Comparison of ENCODE assay signal across 20 cellular contexts in the genomic region with DNA sequence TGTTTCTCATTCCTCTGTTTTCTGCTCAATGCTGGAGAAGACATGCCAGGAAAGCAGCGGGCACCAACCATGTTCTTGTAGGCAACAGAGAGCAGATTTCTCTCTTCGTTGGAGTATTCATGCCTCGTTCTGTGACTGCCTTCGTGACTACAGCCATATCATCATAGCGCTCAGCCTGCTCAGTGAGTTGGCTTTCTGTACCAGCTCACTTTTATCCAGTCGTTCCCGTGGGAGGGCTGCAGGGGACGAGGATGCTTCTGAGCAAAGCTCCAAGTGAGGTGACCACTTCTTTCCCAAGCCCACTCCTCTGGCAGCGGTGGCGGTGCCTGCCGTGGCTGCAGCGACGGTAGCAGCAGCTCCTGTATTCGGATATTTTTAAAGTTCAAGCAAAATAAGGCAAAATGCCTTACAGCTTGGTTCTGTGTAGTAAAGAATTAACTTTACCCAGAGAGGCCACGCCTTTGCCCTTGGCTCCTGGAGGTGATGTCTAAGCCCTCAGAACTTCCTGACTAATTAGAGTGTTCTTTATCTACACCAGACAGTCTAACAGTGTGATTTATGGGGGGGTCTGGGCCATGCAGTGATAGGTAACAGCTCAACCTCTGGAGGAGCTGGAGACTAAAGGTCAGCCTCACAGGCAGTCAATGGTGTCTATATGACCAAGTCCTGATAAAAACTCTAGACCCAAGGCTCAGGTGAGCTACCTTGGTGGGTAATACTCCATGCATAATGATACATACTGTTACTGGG. TPM values are rescaled to one million over a fixed set of nuclear protein-coding genes. Genes with fewer than 3 reads are reported as not detected.
A peak's percentile ranks its signal among the peaks of the same experiment; 100 is the strongest.
DNase-seq lines count a peak whose midpoint lies in the region; ATAC-seq and TF ChIP-seq lines count a peak whose summit lies in the region.
"Had no signal": no experiment of that assay in that cellular context is flagged by ENCODE, and none has a peak within 500 bp of the region (broad histone marks: within the 10 kb centered on the region; RNA-seq: fewer than 3 reads in every experiment).

No MANE protein-coding gene starts in this region.

- H3K4me3 Mint-ChIP-seq in stimulated activated naive CD8-positive, alpha-beta T cell treated with anti-CD3 and anti-CD28 coated beads, Interleukin-15, Interleukin-2, amounts not matched to agents 100 ng/mL and 50 ng/mL, for 24 hours: no peak overlapping the region
- H3K4me3 Mint-ChIP-seq in stimulated activated naive CD8-positive, alpha-beta T cell treated with anti-CD3 and anti-CD28 coated beads, Interleukin-15, amount 100 ng/mL, for 72 hours: no peak overlapping the region
- H3K4me3 Mint-ChIP-seq: activated naive CD8-positive, alpha-beta T cell treated with anti-CD3 and anti-CD28 coated beads, Interleukin-2, amount 10 ng/mL, durations not matched to agents 7 days and 5 days; activated T-cell treated with anti-CD3 and anti-CD28 coated beads, Interleukin-2, amount 50 U/mL, for 72 hours; CD8-positive, alpha-beta T cell; HFFc6 had no signal

- intact Hi-C loops in mucosa of descending colon (cut with DNase I, micrococcal nuclease): no loop called here

- H3K4me3 ChIP-seq in duodenal mucosa (ENCODE audit: low read depth in 1 of 2, low read length in 2 of 2) (peak overlapping the region; percentile 40 to 61), mucosa of descending colon (no peak overlapping the region)
- H3K4me3 ChIP-seq: left ventricle myocardium inferior, tibial nerve had no signal

- H3K4me1 ChIP-seq in duodenal mucosa (ENCODE audit: control insufficient read depth in 1 of 2, insufficient read depth in 2 of 2, low read length in 2 of 2) (peaks cover 23 to 31% of the 10 kb centered on the region in 2 donors), mucosa of descending colon (ENCODE audit: low read depth) (peaks cover 5% of the 10 kb centered on the region)
- H3K4me1 ChIP-seq: parathyroid adenoma, tibial nerve had no signal

- ATAC-seq in stimulated activated naive CD8-positive, alpha-beta T cell treated with anti-CD3 and anti-CD28 coated beads, Interleukin-15, amount 100 ng/mL, for 72 hours: no peak
- ATAC-seq in mucosa of descending colon: peak; percentile 80
- no peak for ATAC-seq in HG03097 (IDR thresholded peaks at IDR 0.05; ENCODE audit: low FRiP score, unreplicated experiment)
- no peak for ATAC-seq in left lobe of liver
- ATAC-seq: activated T-cell treated with anti-CD3 and anti-CD28 coated beads, Interleukin-2, amount 50 U/mL, for 72 hours; CD8-positive, alpha-beta T cell had no signal

- no peaks in the 10 kb centered on the region for H3K9me3 Mint-ChIP-seq in stimulated activated naive CD8-positive, alpha-beta T cell treated with anti-CD3 and anti-CD28 coated beads, Interleukin-15, Interleukin-2, amounts not matched to agents 100 ng/mL and 50 ng/mL, for 24 hours
- no peaks in the 10 kb centered on the region for H3K9me3 Mint-ChIP-seq in stimulated activated naive CD8-positive, alpha-beta T cell treated with anti-CD3 and anti-CD28 coated beads, Interleukin-15, amount 100 ng/mL, for 72 hours
- H3K9me3 Mint-ChIP-seq: activated naive CD8-positive, alpha-beta T cell treated with anti-CD3 and anti-CD28 coated beads, Interleukin-2, amount 10 ng/mL, durations not matched to agents 7 days and 5 days; activated T-cell treated with anti-CD3 and anti-CD28 coated beads, Interleukin-2, amount 50 U/mL, for 72 hours; HFFc6 had no signal

- H3K36me3 Mint-ChIP-seq in stimulated activated naive CD8-positive, alpha-beta T cell treated with anti-CD3 and anti-CD28 coated beads, Interleukin-15, Interleukin-2, amounts not matched to agents 100 ng/mL and 50 ng/mL, for 24 hours (ENCODE audit: low read depth): peaks cover 45% of the 10 kb centered on the region

- peaks cover 9% of the 10 kb centered on the region for H3K4me1 Mint-ChIP-seq in stimulated activated naive CD8-positive, alpha-beta T cell treated with anti-CD3 and anti-CD28 coated beads, Interleukin-15, Interleukin-2, amounts not matched to agents 100 ng/mL and 50 ng/mL, for 24 hours (ENCODE audit: low read depth)
- peaks cover 21% of the 10 kb centered on the region for H3K4me1 Mint-ChIP-seq in stimulated activated naive CD8-positive, alpha-beta T cell treated with anti-CD3 and anti-CD28 coated beads, Interleukin-15, amount 100 ng/mL, for 72 hours

- H3K27ac ChIP-seq in duodenal mucosa (ENCODE audit: low read depth, low read length): no peak overlapping the region
- H3K27ac ChIP-seq: left ventricle myocardium inferior, parathyroid adenoma, VCaP had no signal

- peaks cover 3 to 19% of the 10 kb centered on the region in 2 donors for H3K36me3 ChIP-seq in duodenal mucosa (ENCODE audit: control insufficient read depth in 1 of 2, insufficient read depth in 2 of 2, low read length in 2 of 2)
- no peaks in the 10 kb centered on the region for H3K36me3 ChIP-seq in mucosa of descending colon (ENCODE audit: low read depth)

- H3K27me3 Mint-ChIP-seq in stimulated activated naive CD8-positive, alpha-beta T cell treated with anti-CD3 and anti-CD28 coated beads, Interleukin-15, Interleukin-2, amounts not matched to agents 100 ng/mL and 50 ng/mL, for 24 hours: no peaks in the 10 kb centered on the region
- no peaks in the 10 kb centered on the region for H3K27me3 Mint-ChIP-seq in stimulated activated naive CD8-positive, alpha-beta T cell treated with anti-CD3 and anti-CD28 coated beads, Interleukin-15, amount 100 ng/mL, for 72 hours
- H3K27me3 Mint-ChIP-seq: activated naive CD8-positive, alpha-beta T cell treated with anti-CD3 and anti-CD28 coated beads, Interleukin-2, amount 10 ng/mL, durations not matched to agents 7 days and 5 days had no signal

- no peak for TF ChIP-seq CTCF in mucosa of descending colon (IDR thresholded peaks at IDR 0.05)

- DNase-seq in stimulated activated naive CD8-positive, alpha-beta T cell treated with anti-CD3 and anti-CD28 coated beads, Interleukin-15, amount 100 ng/mL, for 72 hours: no peak
- DNase-seq in mucosa of descending colon (peak in 1 of 3 donors; percentile 13), left lobe of liver (ENCODE audit: low spot score) (no peak), NCI-H345 (lab: John Stamatoyannopoulos, UW) (no peak)
- no peak for DNase-seq in stimulated activated naive CD4-positive, alpha-beta T cell (lab: John Stamatoyannopoulos, UW)
- DNase-seq: ACHN; activated naive CD8-positive, alpha-beta T cell treated with anti-CD3 and anti-CD28 coated beads, Interleukin-2, amount 10 ng/mL, durations not matched to agents 7 days and 5 days; activated T-cell treated with anti-CD3 and anti-CD28 coated beads, Interleukin-2, amount 50 U/mL, for 72 hours; CD8-positive, alpha-beta T cell; HFFc6; left ventricle myocardium inferior; NCI-H146; NCI-H446 had no signal

- H3K9me3 ChIP-seq in duodenal mucosa (ENCODE audit: control insufficient read depth in 1 of 2, low read length in 2 of 2): no peaks in the 10 kb centered on the region
- H3K9me3 ChIP-seq in mucosa of descending colon: no peaks in the 10 kb centered on the region
- H3K9me3 ChIP-seq: left ventricle myocardium inferior, tibial nerve had no signal

- no peaks in the 10 kb centered on the region for H3K27me3 ChIP-seq in duodenal mucosa (ENCODE audit: control insufficient read depth in 1 of 2, insufficient read depth in 2 of 2, low read length in 2 of 2)
- H3K27me3 ChIP-seq: tibial nerve had no signal

- no peak overlapping the region for H3K9ac ChIP-seq in duodenal mucosa (ENCODE audit: low read depth in 1 of 2, low read length in 2 of 2)
- H3K9ac ChIP-seq: parathyroid adenoma had no signal

- peak overlapping the region; percentile 39 for H3K27ac Mint-ChIP-seq in stimulated activated naive CD8-positive, alpha-beta T cell treated with anti-CD3 and anti-CD28 coated beads, Interleukin-15, Interleukin-2, amounts not matched to agents 100 ng/mL and 50 ng/mL, for 24 hours
- no peak overlapping the region for H3K27ac Mint-ChIP-seq in stimulated activated naive CD8-positive, alpha-beta T cell treated with anti-CD3 and anti-CD28 coated beads, Interleukin-15, amount 100 ng/mL, for 72 hours
- H3K27ac Mint-ChIP-seq: activated naive CD8-positive, alpha-beta T cell treated with anti-CD3 and anti-CD28 coated beads, Interleukin-2, amount 10 ng/mL, durations not matched to agents 7 days and 5 days; activated T-cell treated with anti-CD3 and anti-CD28 coated beads, Interleukin-2, amount 50 U/mL, for 72 hours; CD8-positive, alpha-beta T cell; HFFc6 had no signal

RNA-seq across cellular contexts. Expression of a gene that starts 35.3 kb away (rescaled TPM):
- total RNA-seq in mucosa of descending colon (not detected), left lobe of liver (not detected)
- total RNA-seq: activated naive CD8-positive, alpha-beta T cell treated with anti-CD3 and anti-CD28 coated beads, Interleukin-2, amount 10 ng/mL, durations not matched to agents 7 days and 5 days; activated T-cell treated with anti-CD3 and anti-CD28 coated beads, Interleukin-2, amount 50 U/mL, for 72 hours; CD8-positive, alpha-beta T cell; HFFc6; left ventricle myocardium inferior; skeletal muscle tissue; tibial nerve had no signal

RNA-seq across cellular contexts. Expression of a gene that starts 35.8 kb away (rescaled TPM):
- total RNA-seq in mucosa of descending colon (10 to 100 TPM; 60.6 to 71.1 (median 64.9) TPM), left lobe of liver (16.8 TPM)
